ENCODE assay signal across 9 cellular contexts in genomic region chr10:24721254-24722106, GRCh38. TPM values are rescaled to one million over a fixed set of nuclear protein-coding genes. Genes with fewer than 3 reads are reported as not detected.
DNase-seq lines count a peak whose midpoint lies in the region; ATAC-seq, FAIRE-seq and TF ChIP-seq lines count a peak whose summit lies in the region.
"Had no signal": no experiment of that assay in that cellular context is flagged by ENCODE, and none has a peak within 500 bp of the region (broad histone marks: within the 10 kb centered on the region; RNA-seq: fewer than 3 reads in every experiment).

No MANE protein-coding gene starts in this region.

- H3K9ac ChIP-seq in K562 (ENCODE audit: insufficient read depth in 1 of 2, low read depth in 2 of 2, low read length in 2 of 2): peak overlapping the region; percentile 86 to 96

- H3K9me1 ChIP-seq in K562 (ENCODE audit: control insufficient read depth, insufficient read depth, low read length): no peaks in the 10 kb centered on the region

- POLR2A ChIA-PET in HEK293 (lab: Yijun Ruan, JAX): interaction anchor here (1.1 kb wide), 1 partner anchor 41 kb away, joined by 3 read pairs; no protein-coding TSS in a partner anchor
- POLR2A ChIA-PET in K562 (lab: Yijun Ruan, JAX): interaction anchor here (0.5 to 2.0 kb wide), 6 partner anchors 12 to 221 kb away, joined by 3 to 11 read pairs (median 4); no protein-coding TSS in a partner anchor

- peak overlapping the region; percentile 93 for H3K4me2 ChIP-seq in K562 (ENCODE audit: insufficient read depth, low read length)

- TF ChIP-seq EP300 in K562 (IDR thresholded peaks at IDR 0.05; ENCODE audit: low read length): no peak

- ATAC-seq in K562 (peak; percentile 42), HG02938 (IDR thresholded peaks at IDR 0.05; ENCODE audit: unreplicated experiment) (no peak)
- ATAC-seq in stimulated activated effector memory CD8-positive, alpha-beta T cell treated with anti-CD3 and anti-CD28 coated beads, Interleukin-12 subunit alpha, Interleukin-12 subunit beta, amount 100 ng/mL, for 72 hours: no peak
- ATAC-seq in activated CD4-positive, CD25-positive, alpha-beta regulatory T cell treated with anti-CD3 and anti-CD28 coated beads, Interleukin-2, amount 50 U/mL, for 24 hours: no peak

- no peak for TF ChIP-seq RAD21 in K562 (CRISPR knock-in tag; conservative IDR thresholded peaks at IDR 0.05 in 1 of 2, IDR thresholded peaks at IDR 0.05 in 1 of 2)

- H3K9me3 ChIP-seq in HEK293 (ENCODE audit: control insufficient read depth, insufficient read depth, low read depth, low read length) (no peaks in the 10 kb centered on the region), K562 (replicated peaks; ENCODE audit: control insufficient read depth, insufficient read depth, low read depth, low read length) (no peaks in the 10 kb centered on the region)

- peak overlapping the region; percentile 93 for H3K27ac ChIP-seq in ACC112 (ENCODE audit: low read depth, low read length)
- H3K27ac ChIP-seq in HEK293 (ENCODE audit: extremely low read depth, low read depth, low read length): peak overlapping the region; percentile 95
- peak overlapping the region; percentile 92 for H3K27ac ChIP-seq in K562 (ENCODE audit: extremely low read depth, low read depth, low read length)

- H3K36me3 Mint-ChIP-seq in stimulated activated effector memory CD8-positive, alpha-beta T cell treated with anti-CD3 and anti-CD28 coated beads, Interleukin-12 subunit alpha, Interleukin-12 subunit beta, amount 100 ng/mL, for 72 hours: peaks cover 25% of the 10 kb centered on the region

- DNase-seq in K562 (ENCODE audit: extremely low read depth in 1 of 4, low spot score in 3 of 4) (peak; percentile 28 to 64 (median 36)), kidney epithelial cell (ENCODE audit: low read depth) (no peak)
- DNase-seq in stimulated activated effector memory CD8-positive, alpha-beta T cell treated with anti-CD3 and anti-CD28 coated beads, Interleukin-12 subunit alpha, Interleukin-12 subunit beta, amount 100 ng/mL, for 72 hours (ENCODE audit: low spot score in 2 of 2): no peak
- DNase-seq in central memory CD4-positive, alpha-beta T cell: no peak

- H3K27me3 ChIP-seq in ACC112 (ENCODE audit: insufficient read depth, low read length) (no peaks in the 10 kb centered on the region), K562 (ENCODE audit: control insufficient read depth in 2 of 2, insufficient read depth in 2 of 2, low read length in 2 of 2) (no peaks in the 10 kb centered on the region), kidney epithelial cell (ENCODE audit: control insufficient read depth, insufficient read depth, low read length) (no peaks in the 10 kb centered on the region)

- H3K27ac Mint-ChIP-seq in stimulated activated effector memory CD8-positive, alpha-beta T cell treated with anti-CD3 and anti-CD28 coated beads, Interleukin-12 subunit alpha, Interleukin-12 subunit beta, amount 100 ng/mL, for 72 hours: no peak overlapping the region

- H3K4me3 ChIP-seq in ACC112 (ENCODE audit: low read depth, low read length) (peak overlapping the region; percentile 93), HEK293 (ENCODE audit: low read depth, low read length) (peak overlapping the region; percentile 78), K562 (peak overlapping the region; percentile 81), kidney epithelial cell (ENCODE audit: low read depth, low read length) (peak overlapping the region; percentile 83)

- no peak for TF ChIP-seq CTCF in HEK293 (tag by site-specific recombination; IDR thresholded peaks at IDR 0.05)
- TF ChIP-seq CTCF in K562 (IDR thresholded peaks at IDR 0.05 in 2 of 3, conservative IDR thresholded peaks at IDR 0.05 in 1 of 3; ENCODE audit: insufficient read depth in 2 of 3, low read depth in 1 of 3, low read length in 3 of 3): no peak
- TF ChIP-seq CTCF in kidney epithelial cell (IDR thresholded peaks at IDR 0.05; ENCODE audit: insufficient read depth, low read length, poor library complexity, severe bottlenecking): no peak

- no peaks in the 10 kb centered on the region for H3K9me3 Mint-ChIP-seq in stimulated activated effector memory CD8-positive, alpha-beta T cell treated with anti-CD3 and anti-CD28 coated beads, Interleukin-12 subunit alpha, Interleukin-12 subunit beta, amount 100 ng/mL, for 72 hours

- H3K4me1 ChIP-seq in ACC112 (ENCODE audit: control insufficient read depth, insufficient read depth, low read length, unreplicated experiment) (peaks cover 35% of the 10 kb centered on the region), HEK293 (ENCODE audit: control insufficient read depth, insufficient read depth, low read length) (peaks cover 6% of the 10 kb centered on the region), K562 (replicated peaks in 1 of 2; ENCODE audit: control insufficient read depth in 2 of 2, insufficient read depth in 2 of 2, low read length in 2 of 2) (peaks cover 26 to 30% of the 10 kb centered on the region in 2 experiments; a peak in 4 of 5 replicates)

- intact Hi-C loops in K562 (cut with micrococcal nuclease): loop anchor here (2.0 to 10.0 kb wide), 3 partner anchors 79 to 293 kb away; partner anchors contain the start of genes ENKUR and THNSL1

- no peaks in the 10 kb centered on the region for H3K4me1 Mint-ChIP-seq in stimulated activated effector memory CD8-positive, alpha-beta T cell treated with anti-CD3 and anti-CD28 coated beads, Interleukin-12 subunit alpha, Interleukin-12 subunit beta, amount 100 ng/mL, for 72 hours

- peak; percentile 23 for FAIRE-seq in K562 (lab: Jason Lieb, UNC)
- FAIRE-seq: islet of Langerhans had no signal

- peaks cover 25% of the 10 kb centered on the region; the same call in 1 of the 2 replicates for H3K36me3 ChIP-seq in ACC112 (ENCODE audit: insufficient read depth, low read length)
- peaks cover 0 to 12% of the 10 kb centered on the region in 2 experiments; a peak in 1 of 3 replicates for H3K36me3 ChIP-seq in HEK293 (ENCODE audit: control insufficient read depth in 2 of 2, insufficient read depth in 1 of 2, low read length in 2 of 2)
- H3K36me3 ChIP-seq in K562 (ENCODE audit: control insufficient read depth, insufficient read depth, low read length): peaks cover 37% of the 10 kb centered on the region
- H3K36me3 ChIP-seq in kidney epithelial cell (ENCODE audit: control insufficient read depth, insufficient read depth, low read length): no peaks in the 10 kb centered on the region

- H2AFZ ChIP-seq in ACC112 (ENCODE audit: low read length, unreplicated experiment) (peak overlapping the region; percentile 33), K562 (ENCODE audit: low read depth, low read length) (peak overlapping the region; percentile 55)

- CTCF ChIA-PET in HEK293 (lab: Yijun Ruan, JAX): interaction anchor here (0.6 to 0.7 kb wide), 3 partner anchors 13 to 227 kb away, joined by 3 read pairs; no protein-coding TSS in a partner anchor
- CTCF ChIA-PET in K562 (lab: Yijun Ruan, JAX; ENCODE audit: low intra/inter-chr PET ratio): no interaction called here

- H4K20me1 ChIP-seq in K562 (replicated peaks; ENCODE audit: control insufficient read depth, insufficient read depth, low read length): peaks cover 27% of the 10 kb centered on the region

- peaks cover 65% of the 10 kb centered on the region for H3K79me2 ChIP-seq in ACC112 (ENCODE audit: control insufficient read depth, insufficient read depth, low read length, unreplicated experiment)
- peaks cover 66% of the 10 kb centered on the region for H3K79me2 ChIP-seq in K562 (ENCODE audit: control insufficient read depth, insufficient read depth, low read length)

- no TSS peak for BruUV-seq in K562 (replicated peaks; lab: Mats Ljungman, UMichigan)

- in situ Hi-C loops in K562 (cut with MboI): no loop called here

- TF ChIP-seq POLR2A in K562 (conservative IDR thresholded peaks at IDR 0.05): no peak

- 1% methylated on average over 34 of the region's 34 CpGs for WGBS in K562 (ENCODE audit: insufficient coverage, low coverage, missing lambda C conversion rate)

- H3K4me3 Mint-ChIP-seq in stimulated activated effector memory CD8-positive, alpha-beta T cell treated with anti-CD3 and anti-CD28 coated beads, Interleukin-12 subunit alpha, Interleukin-12 subunit beta, amount 100 ng/mL, for 72 hours: peak overlapping the region; percentile 83

TF ChIP-seq in HEK293, 187 proteins besides CTCF, POLR2A, EP300 and RAD21 (continues in another document):
- TF ChIP-seq GLIS2 (tag by site-specific recombination; IDR thresholded peaks at IDR 0.05) (peak; percentile 58), ZNF202 (tag by site-specific recombination; IDR thresholded peaks at IDR 0.05; ENCODE audit: borderline replicate concordance) (no peak), KLF8 (tag by site-specific recombination; IDR thresholded peaks at IDR 0.05) (peak; percentile 17; the same call in 1 of the 2 replicates), SP2 (tag by site-specific recombination; IDR thresholded peaks at IDR 0.05) (no peak), ZNF10 (tag by site-specific recombination; IDR thresholded peaks at IDR 0.05) (no peak)

TF ChIP-seq in K562, 482 proteins besides CTCF, POLR2A, EP300 and RAD21 (continues in another document):
- TF ChIP-seq ZNF316 (IDR thresholded peaks at IDR 0.05) (no peak), HNRNPUL1 (IDR thresholded peaks at IDR 0.05; ENCODE audit: low read length) (no peak), POLR2G (IDR thresholded peaks at IDR 0.05; ENCODE audit: low read depth, low read length) (peak; percentile 53)

RNA-seq across cellular contexts. Expression of gene ARHGAP21, which starts 2.2 kb away (rescaled TPM):
- total RNA-seq in K562 (2011; cell fraction: chromatin; rRNA removed; ENCODE audit: low replicate concordance): 222 and 366 TPM in 2 replicates
- 80.7 and 94.1 TPM in 2 replicates for total RNA-seq in K562 (2011; cell fraction: nucleolus; rRNA removed)
- total RNA-seq in K562 (2011; cell fraction: nucleoplasm; rRNA removed): 125 and 182 TPM in 2 replicates
- total RNA-seq in K562 (2014; rRNA removed): 38.7 and 43.1 TPM in 2 replicates
- total RNA-seq in K562 (2014; rRNA removed; fragmentation: Illumina TruSeq; extraction: Trizol): 61.8 and 84.8 TPM in 2 replicates
- total RNA-seq in K562 (2015; rRNA removed; fragmentation: Illumina TruSeq; extraction: Trizol): 72.2 and 75.0 TPM in 2 replicates
- 57.7 and 60.8 TPM in 2 replicates for total RNA-seq in K562 (2021)
- polyA plus RNA-seq in K562 (2011; rRNA removed): 86.1 and 145 TPM in 2 replicates
- 35.6 and 41.6 TPM in 2 replicates for polyA plus RNA-seq in K562 (2011; cell fraction: cytosol; rRNA removed)
- polyA plus RNA-seq in K562 (2011; cell fraction: nucleus; rRNA removed): 214 and 250 TPM in 2 replicates
- 32.3 and 36.3 TPM in 2 replicates for polyA plus RNA-seq in K562 (2012)
- polyA plus RNA-seq in K562 (2014; fragmentation: Illumina TruSeq; extraction: Trizol): 65.7 and 72.2 TPM in 2 replicates
- polyA plus RNA-seq in K562 (2014; fragmentation: Nextera tagmentation; extraction: Ambion mirVana): 10 to 100 TPM; 13.6 to 15.5 TPM
- polyA plus RNA-seq in K562 (2014; rRNA removed): 40.3 and 43.6 TPM in 2 replicates
- 150 and 239 TPM in 2 replicates for polyA minus RNA-seq in K562 (2011; rRNA and poly(A)+ RNA removed)
- polyA minus RNA-seq in K562 (2011; cell fraction: cytosol; rRNA and poly(A)+ RNA removed): 36.3 and 108 TPM in 2 replicates
- 146 and 167 TPM in 2 replicates for polyA minus RNA-seq in K562 (2011; cell fraction: nucleus; rRNA and poly(A)+ RNA removed)
- total RNA-seq in kidney epithelial cell: 71.8 and 73.0 TPM in 2 replicates

Comparison
In these comparisons a context has a peak if more than half of its experiments do, and no peak if none do; other contexts are left out.
1. DNase-seq: peak in K562 (4 of 4); none in kidney epithelial cell (single experiment), stimulated activated effector memory CD8-positive, alpha-beta T cell treated with anti-CD3 and anti-CD28 coated beads, Interleukin-12 subunit alpha, Interleukin-12 subunit beta, amount 100 ng/mL, for 72 hours (0 of 2) and central memory CD4-positive, alpha-beta T cell (single experiment).
2. Peak in every context shown above with its lines, with median percentiles within 50 percentile points of each other: H3K27ac ChIP-seq and H3K4me3 ChIP-seq.